Comparison of ENCODE assay signal across 1 cellular context in the genomic region with DNA sequence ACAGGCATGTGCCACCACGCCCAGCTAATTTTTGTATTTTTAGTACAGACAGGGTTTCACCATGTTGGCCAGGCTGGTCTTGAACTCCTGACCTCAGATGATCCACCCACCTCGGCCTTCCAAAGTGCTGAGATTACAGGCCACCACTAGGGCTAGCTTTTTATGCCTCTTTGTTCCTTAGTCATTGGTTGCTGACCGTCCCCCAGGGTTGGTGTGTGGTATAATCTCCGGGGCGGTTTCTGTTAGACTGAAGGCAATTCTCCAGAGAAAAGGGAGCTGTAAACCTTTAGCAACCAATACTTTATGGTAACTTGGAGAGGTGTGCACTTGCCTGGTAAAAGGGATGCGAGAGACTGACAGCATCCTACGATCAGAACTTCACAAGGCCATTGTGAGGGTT. TPM values are rescaled to one million over a fixed set of nuclear protein-coding genes. Genes with fewer than 3 reads are reported as not detected.
"Had no signal": no experiment of that assay in that cellular context is flagged by ENCODE, and none has a peak within 500 bp of the region (broad histone marks: within the 10 kb centered on the region; RNA-seq: fewer than 3 reads in every experiment).

No MANE protein-coding gene starts in this region.

RNA-seq across cellular contexts. Expression of a gene that starts 12.6 kb away (rescaled TPM):
- total RNA-seq: LHCN-M2 had no signal
